ENCODE assay signal across 18 cellular contexts in genomic region chr12:56728139-56728861, GRCh38. TPM values are rescaled to one million over a fixed set of nuclear protein-coding genes. Genes with fewer than 3 reads are reported as not detected.
"Had no signal": no experiment of that assay in that cellular context is flagged by ENCODE, and none has a peak within 500 bp of the region (broad histone marks: within the 10 kb centered on the region; RNA-seq: fewer than 3 reads in every experiment).

No MANE protein-coding gene starts in this region.

- H3K4me3 Mint-ChIP-seq: activated CD4-positive, alpha-beta T cell treated with anti-CD3 and anti-CD28 coated beads for 36 hours; nephron progenitor cell had no signal

- H3K27me3 Mint-ChIP-seq: activated CD4-positive, alpha-beta T cell treated with anti-CD3 and anti-CD28 coated beads for 36 hours; progenitor cell of endocrine pancreas had no signal

- H3K9me3 ChIP-seq: ascending aorta, breast epithelium, gastrocnemius medialis, tibial artery had no signal

- H3K27me3 ChIP-seq: ascending aorta, breast epithelium, gastrocnemius medialis, tibial artery had no signal

- ATAC-seq: activated CD4-positive, alpha-beta T cell treated with anti-CD3 and anti-CD28 coated beads for 36 hours; esophagus mucosa; gastrocnemius medialis; stimulated activated naive CD8-positive, alpha-beta T cell treated with anti-CD3 and anti-CD28 coated beads, Interleukin-15, Interleukin-2, amounts not matched to agents 100 U/mL and 50 U/mL, for 24 hours had no signal

- H3K9me3 Mint-ChIP-seq: activated T-helper 2 cell treated with anti-CD3 and anti-CD28 coated beads, Interferon-gamma antibody, Interleukin-2, Interleukin-4, amounts not matched to agents 10 μg/mL and 5 μg/mL and 100 μg/mL, durations not matched to agents 14 hours and 24 hours and 36 hours; nephron progenitor cell had no signal

- H3K27ac ChIP-seq: ascending aorta, breast epithelium, gastrocnemius medialis, tibial artery had no signal

- DNase-seq: activated CD4-positive, alpha-beta T cell treated with anti-CD3 and anti-CD28 coated beads for 36 hours; activated CD4-positive, alpha-beta T cell treated with anti-CD3 and anti-CD28 coated beads, Interleukin-2, amount 50 U/mL, for 48 hours; activated naive CD4-positive, alpha-beta T cell treated with anti-CD3 and anti-CD28 coated beads, Interleukin-2, amount 50 U/mL, for 16 hours; effector CD8-positive, alpha-beta T cell; gastrocnemius medialis; head of caudate nucleus; nephron progenitor cell; stimulated activated CD4-positive, alpha-beta T cell treated with anti-CD3 and anti-CD28 coated beads, Interleukin-12 subunit alpha, Interleukin-12 subunit beta, amount 100 ng/mL, for 4 hours; stimulated activated CD4-positive, alpha-beta T cell treated with anti-CD3 and anti-CD28 coated beads, Interleukin-1b, Interleukin-23, amount 100 ng/mL, for 48 hours; stimulated activated naive CD8-positive, alpha-beta T cell treated with anti-CD3 and anti-CD28 coated beads, Interleukin-15, Interleukin-2, amounts not matched to agents 100 U/mL and 50 U/mL, for 24 hours; substantia nigra; tibial artery had no signal

- H3K27ac Mint-ChIP-seq: activated CD4-positive, alpha-beta T cell treated with anti-CD3 and anti-CD28 coated beads for 36 hours; activated T-helper 2 cell treated with anti-CD3 and anti-CD28 coated beads, Interferon-gamma antibody, Interleukin-2, Interleukin-4, amounts not matched to agents 10 μg/mL and 5 μg/mL and 100 μg/mL, durations not matched to agents 14 hours and 24 hours and 36 hours; nephron progenitor cell; progenitor cell of endocrine pancreas had no signal

RNA-seq across cellular contexts. Expression of gene HSD17B6, which starts 34.8 kb away (rescaled TPM):
- total RNA-seq: ascending aorta, lung microvascular endothelial cell had no signal
